In genomic region chr2:10030311-10030736, GRCh38 we compare ENCODE assay signal across 1 cellular context.
TF ChIP-seq lines count a peak whose summit lies in the region.

No MANE protein-coding gene starts in this region.

TF ChIP-seq in HepG2, 621 proteins besides CTCF, POLR2A, EP300 and RAD21 (continued from another document):
- no peak for TF ChIP-seq ZNF788 (CRISPR knock-in tag; IDR thresholded peaks at IDR 0.05; ENCODE audit: borderline replicate concordance)
- no peak for TF ChIP-seq ZBTB14 (CRISPR knock-in tag; IDR thresholded peaks at IDR 0.05)
- no peak for TF ChIP-seq NCOA5 (CRISPR knock-in tag; IDR thresholded peaks at IDR 0.05)
- no peak for TF ChIP-seq ZNF580 (CRISPR knock-in tag; IDR thresholded peaks at IDR 0.05; ENCODE audit: borderline replicate concordance, low read depth)
- TF ChIP-seq IKZF1 (IDR thresholded peaks at IDR 0.05) = no peak
- TF ChIP-seq NR2F1 (CRISPR knock-in tag; IDR thresholded peaks at IDR 0.05) = no peak
- TF ChIP-seq PHF20 (CRISPR knock-in tag; IDR thresholded peaks at IDR 0.05) = peak; percentile 57; the same call in 1 of the 2 replicates
- TF ChIP-seq ZNF33B (CRISPR knock-in tag; IDR thresholded peaks at IDR 0.05) = no peak
